Comparison of ENCODE assay signal across 3 cellular contexts in the genomic region with DNA sequence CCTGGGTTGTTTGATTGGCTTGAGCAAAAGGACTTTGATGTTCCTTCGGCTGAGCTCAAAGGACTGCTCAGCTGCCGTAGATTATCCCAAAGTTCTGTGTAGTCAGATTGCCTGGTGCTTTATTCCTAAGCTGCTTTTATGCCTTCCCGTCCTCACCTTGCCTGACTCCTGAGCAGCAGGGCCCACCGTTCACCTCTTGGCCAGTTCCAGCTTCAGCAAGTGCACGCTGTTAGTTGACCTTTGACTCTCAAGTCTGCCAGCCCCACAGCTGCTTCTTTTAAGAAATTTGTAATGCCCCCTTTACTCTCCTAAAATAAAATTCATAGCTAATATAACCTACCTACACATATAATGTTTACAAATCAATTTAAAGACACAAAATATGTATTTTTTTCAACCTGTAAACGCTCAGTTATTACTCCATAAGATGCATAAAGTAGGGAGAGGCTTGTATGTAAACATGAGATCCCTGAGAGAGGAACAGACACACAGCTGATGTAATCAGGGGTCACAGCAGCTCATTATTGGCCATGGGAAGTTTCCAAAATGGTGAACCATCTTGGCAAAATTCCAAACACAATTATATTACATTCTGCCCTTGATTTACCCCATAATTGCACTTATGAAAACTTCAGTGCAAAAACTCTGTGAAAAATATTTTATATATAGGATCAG.
TF ChIP-seq lines count a peak whose summit lies in the region.

No MANE protein-coding gene starts in this region.

TF ChIP-seq in SK-N-SH, 30 proteins besides CTCF, POLR2A, EP300 and RAD21 (continues in another document):
- TF ChIP-seq MAX (IDR thresholded peaks at IDR 0.05; ENCODE audit: low read depth) (no peak), EZH2phosphoT487 (IDR thresholded peaks at IDR 0.05; ENCODE audit: borderline replicate concordance, low read depth) (no peak), CHD2 (IDR thresholded peaks at IDR 0.05; ENCODE audit: low read length, partially characterized antibody) (no peak), USF2 (IDR thresholded peaks at IDR 0.05; ENCODE audit: borderline replicate concordance, low read depth, low read length) (no peak), GABPA (IDR thresholded peaks at IDR 0.05; ENCODE audit: low read depth) (no peak), YY1 (IDR thresholded peaks at IDR 0.05; ENCODE audit: low read depth) (no peak), ELF1 (IDR thresholded peaks at IDR 0.05) (no peak), FOXJ3 (CRISPR knock-in tag; IDR thresholded peaks at IDR 0.05) (no peak), RXRA (IDR thresholded peaks at IDR 0.05; ENCODE audit: borderline replicate concordance, low read depth) (no peak), JUND (IDR thresholded peaks at IDR 0.05) (no peak), FOXM1 (IDR thresholded peaks at IDR 0.05; ENCODE audit: low read depth) (no peak), IRF3 (IDR thresholded peaks at IDR 0.05; ENCODE audit: low read depth, low read length) (no peak), SMC3 (IDR thresholded peaks at IDR 0.05; ENCODE audit: low read depth, low read length) (no peak)
- TF ChIP-seq, protein P1, sequence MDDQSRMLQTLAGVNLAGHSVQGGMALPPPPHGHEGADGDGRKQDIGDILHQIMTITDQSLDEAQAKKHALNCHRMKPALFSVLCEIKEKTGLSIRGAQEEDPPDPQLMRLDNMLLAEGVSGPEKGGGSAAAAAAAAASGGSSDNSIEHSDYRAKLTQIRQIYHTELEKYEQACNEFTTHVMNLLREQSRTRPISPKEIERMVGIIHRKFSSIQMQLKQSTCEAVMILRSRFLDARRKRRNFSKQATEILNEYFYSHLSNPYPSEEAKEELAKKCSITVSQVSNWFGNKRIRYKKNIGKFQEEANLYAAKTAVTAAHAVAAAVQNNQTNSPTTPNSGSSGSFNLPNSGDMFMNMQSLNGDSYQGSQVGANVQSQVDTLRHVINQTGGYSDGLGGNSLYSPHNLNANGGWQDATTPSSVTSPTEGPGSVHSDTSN (IDR thresholded peaks at IDR 0.05), result no peak
- TF ChIP-seq, protein P2, sequence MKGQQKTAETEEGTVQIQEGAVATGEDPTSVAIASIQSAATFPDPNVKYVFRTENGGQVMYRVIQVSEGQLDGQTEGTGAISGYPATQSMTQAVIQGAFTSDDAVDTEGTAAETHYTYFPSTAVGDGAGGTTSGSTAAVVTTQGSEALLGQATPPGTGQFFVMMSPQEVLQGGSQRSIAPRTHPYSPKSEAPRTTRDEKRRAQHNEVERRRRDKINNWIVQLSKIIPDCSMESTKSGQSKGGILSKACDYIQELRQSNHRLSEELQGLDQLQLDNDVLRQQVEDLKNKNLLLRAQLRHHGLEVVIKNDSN (IDR thresholded peaks at IDR 0.05; ENCODE audit: borderline replicate concordance, low read depth), result no peak

TF ChIP-seq in SK-N-SH treated with all-trans-retinoic acid at 6 μM for 48 hours, 23 proteins besides CTCF, POLR2A, EP300 and RAD21:
- no peak for TF ChIP-seq ZFP30 (CRISPR knock-in tag; IDR thresholded peaks at IDR 0.05)
- TF ChIP-seq TSHZ2 (CRISPR knock-in tag; IDR thresholded peaks at IDR 0.05), result no peak
- no peak for TF ChIP-seq ZC3H10 (CRISPR knock-in tag; IDR thresholded peaks at IDR 0.05)
- no peak for TF ChIP-seq ARNTL (CRISPR knock-in tag; IDR thresholded peaks at IDR 0.05; ENCODE audit: borderline replicate concordance, low read depth)
- TF ChIP-seq GLIS3 (CRISPR knock-in tag; IDR thresholded peaks at IDR 0.05), result no peak
- no peak for TF ChIP-seq ESRRG (CRISPR knock-in tag; IDR thresholded peaks at IDR 0.05)
- no peak for TF ChIP-seq CSDC2 (CRISPR knock-in tag; IDR thresholded peaks at IDR 0.05)
- TF ChIP-seq CSRNP3 (CRISPR knock-in tag; IDR thresholded peaks at IDR 0.05), result no peak
- TF ChIP-seq, protein P3, sequence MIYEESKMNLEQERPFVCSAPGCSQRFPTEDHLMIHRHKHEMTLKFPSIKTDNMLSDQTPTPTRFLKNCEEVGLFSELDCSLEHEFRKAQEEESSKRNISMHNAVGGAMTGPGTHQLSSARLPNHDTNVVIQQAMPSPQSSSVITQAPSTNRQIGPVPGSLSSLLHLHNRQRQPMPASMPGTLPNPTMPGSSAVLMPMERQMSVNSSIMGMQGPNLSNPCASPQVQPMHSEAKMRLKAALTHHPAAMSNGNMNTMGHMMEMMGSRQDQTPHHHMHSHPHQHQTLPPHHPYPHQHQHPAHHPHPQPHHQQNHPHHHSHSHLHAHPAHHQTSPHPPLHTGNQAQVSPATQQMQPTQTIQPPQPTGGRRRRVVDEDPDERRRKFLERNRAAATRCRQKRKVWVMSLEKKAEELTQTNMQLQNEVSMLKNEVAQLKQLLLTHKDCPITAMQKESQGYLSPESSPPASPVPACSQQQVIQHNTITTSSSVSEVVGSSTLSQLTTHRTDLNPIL (CRISPR knock-in tag; IDR thresholded peaks at IDR 0.05; ENCODE audit: low read depth), result no peak
- TF ChIP-seq RARB (CRISPR knock-in tag; IDR thresholded peaks at IDR 0.05), result no peak
- no peak for TF ChIP-seq PPARA (CRISPR knock-in tag; IDR thresholded peaks at IDR 0.05; ENCODE audit: borderline replicate concordance)
- no peak for TF ChIP-seq TOX (CRISPR knock-in tag; IDR thresholded peaks at IDR 0.05; ENCODE audit: borderline replicate concordance)

TF ChIP-seq in K562, 482 proteins besides CTCF, POLR2A, EP300 and RAD21:
- TF ChIP-seq FOXA3 (CRISPR knock-in tag; conservative IDR thresholded peaks at IDR 0.05 in 1 of 2, IDR thresholded peaks at IDR 0.05 in 1 of 2) (peak in 1 of 2 experiments; percentile 59; a peak in 2 of 4 replicates), CEBPG (CRISPR knock-in tag; IDR thresholded peaks at IDR 0.05) (no peak), CEBPG (tag; conservative IDR thresholded peaks at IDR 0.05 in 1 of 2, IDR thresholded peaks at IDR 0.05 in 1 of 2) (peak in 1 of 2 experiments; percentile 79; a peak in 2 of 4 replicates), NR2C1 (IDR thresholded peaks at IDR 0.05) (peak; percentile 47; the same call in 1 of the 2 replicates), NR2C1 (tag; IDR thresholded peaks at IDR 0.05) (peak; percentile 68), NFIC (IDR thresholded peaks at IDR 0.05) (peak; percentile 39; the same call in 1 of the 2 replicates), RBM17 (IDR thresholded peaks at IDR 0.05; ENCODE audit: borderline replicate concordance, low read depth, low read length) (no peak), FOXK2 (conservative IDR thresholded peaks at IDR 0.05 in 1 of 2, IDR thresholded peaks at IDR 0.05 in 1 of 2; ENCODE audit: low read depth in 2 of 2) (peak in 1 of 2 experiments; percentile 33; a peak in 1 of 4 replicates), NR2C2 (CRISPR knock-in tag; IDR thresholded peaks at IDR 0.05) (no peak), NR2C2 (tag; IDR thresholded peaks at IDR 0.05) (peak; percentile 80), ZBTB8A (IDR thresholded peaks at IDR 0.05; ENCODE audit: partially characterized antibody) (no peak), PTTG1 (tag; IDR thresholded peaks at IDR 0.05; ENCODE audit: low read depth) (no peak), ZNF584 (CRISPR knock-in tag; IDR thresholded peaks at IDR 0.05; ENCODE audit: low read depth) (peak; percentile 52; the same call in 1 of the 2 replicates), HOXB6 (CRISPR knock-in tag; IDR thresholded peaks at IDR 0.05; ENCODE audit: borderline replicate concordance) (no peak), L3MBTL2 (IDR thresholded peaks at IDR 0.05) (0 out of 2 replicates have a peak, but pooled peaks have one; percentile 22), ATF3 (IDR thresholded peaks at IDR 0.05) (peak; percentile 29; the same call in 1 of the 2 replicates), ATF3 (CRISPR knock-in tag; conservative IDR thresholded peaks at IDR 0.05) (no peak)
TF ChIP-seq in K562: peak in this region for 9.
